Comparison of ENCODE assay signal across 17 cellular contexts in the genomic region with DNA sequence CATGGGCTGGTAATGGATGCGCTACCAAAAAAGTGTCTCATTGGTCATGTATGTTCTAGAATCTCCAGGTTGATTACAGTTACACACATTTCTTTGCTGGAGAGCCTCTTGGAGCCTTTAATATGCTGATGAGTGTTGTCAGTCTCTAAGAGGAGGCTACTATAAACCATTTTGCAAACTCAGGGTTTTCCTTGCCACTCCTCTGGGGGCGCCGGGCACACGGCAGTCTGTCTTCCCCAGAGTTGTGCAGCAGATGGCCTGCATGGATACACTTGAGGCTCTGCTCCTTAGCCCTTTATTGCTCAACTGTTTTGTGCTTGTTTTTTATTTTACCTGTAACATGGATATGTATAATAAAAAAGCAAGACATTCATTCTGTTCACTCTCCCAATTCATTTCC.
DNase-seq lines count a peak whose midpoint lies in the region; ATAC-seq and TF ChIP-seq lines count a peak whose summit lies in the region.
"Had no signal": no experiment of that assay in that cellular context is flagged by ENCODE, and none has a peak within 500 bp of the region (broad histone marks: within the 10 kb centered on the region; RNA-seq: fewer than 3 reads in every experiment).

No MANE protein-coding gene starts in this region.

- H3K27me3 ChIP-seq in WERI-Rb-1 (ENCODE audit: insufficient read depth, low read depth, severe bottlenecking) (no peaks in the 10 kb centered on the region), GM23248 (replicated peaks; ENCODE audit: insufficient read depth) (no peaks in the 10 kb centered on the region)

- no peaks in the 10 kb centered on the region for H3K9me3 Mint-ChIP-seq in activated CD8-positive, alpha-beta memory T cell treated with anti-CD3 and anti-CD28 coated beads, Interleukin-2, amount 10 ng/mL, durations not matched to agents 7 days and 5 days (ENCODE audit: low read depth)

- no peaks in the 10 kb centered on the region for H3K4me1 Mint-ChIP-seq in activated CD8-positive, alpha-beta memory T cell treated with anti-CD3 and anti-CD28 coated beads, Interleukin-2, amount 10 ng/mL, durations not matched to agents 7 days and 5 days

- H3K4me3 Mint-ChIP-seq in activated CD8-positive, alpha-beta memory T cell treated with anti-CD3 and anti-CD28 coated beads, Interleukin-2, amount 10 ng/mL, durations not matched to agents 7 days and 5 days: no peak overlapping the region

- WGBS in GM23248 (ENCODE audit: low coverage in 1 of 2, low lambda C conversion rate in 2 of 2, missing lambda C conversion rate in 2 of 2), 2 experiments: 68 to 70% methylated on average over 4 of the region's 4 CpGs

- ATAC-seq in activated CD8-positive, alpha-beta memory T cell treated with anti-CD3 and anti-CD28 coated beads, Interleukin-2, amount 10 ng/mL, durations not matched to agents 7 days and 5 days: no peak
- ATAC-seq in Right ventricle myocardium superior (ENCODE audit: poor library complexity): no peak
- ATAC-seq: Right ventricle myocardium inferior, SK-N-SH treated with all-trans-retinoic acid at 6 μM for 48 hours had no signal

- no peak overlapping the region for H3K9ac ChIP-seq in GM23248

- H3K27ac ChIP-seq in WERI-Rb-1 (no peak overlapping the region), GM23248 (no peak overlapping the region)
- H3K27ac ChIP-seq: C4-2B, PC-9 had no signal

- intact Hi-C loops in Right ventricle myocardium superior (cut with DNase I): no loop called here

- in situ Hi-C loops in GM23248 (cut with MboI): no loop called here

- CTCF ChIA-PET in activated CD8-positive, alpha-beta memory T cell treated with anti-CD3 and anti-CD28 coated beads, Interleukin-2, amount 10 ng/mL, durations not matched to agents 7 days and 5 days (lab: Charles Lee): no interaction called here

- H3K9me3 ChIP-seq in WERI-Rb-1 (ENCODE audit: severe bottlenecking): peaks cover 3% of the 10 kb centered on the region
- H3K9me3 ChIP-seq in GM23248 (ENCODE audit: low read depth): no peaks in the 10 kb centered on the region

- H3K27ac Mint-ChIP-seq in activated CD8-positive, alpha-beta memory T cell treated with anti-CD3 and anti-CD28 coated beads, Interleukin-2, amount 10 ng/mL, durations not matched to agents 7 days and 5 days: no peak overlapping the region

- no peaks in the 10 kb centered on the region for H3K79me2 ChIP-seq in GM23248 (ENCODE audit: insufficient read depth)

- H3K9me2 ChIP-seq in GM23248 (ENCODE audit: insufficient read depth): no peaks in the 10 kb centered on the region

- H3F3A ChIP-seq in GM23248 (ENCODE audit: insufficient read depth): no peaks in the 10 kb centered on the region

- TF ChIP-seq CTCF in WERI-Rb-1 (IDR thresholded peaks at IDR 0.05; ENCODE audit: low read depth, low read length): peak; percentile 52

- no peaks in the 10 kb centered on the region for H3K4me1 ChIP-seq in GM23248 (ENCODE audit: insufficient read depth)

- DNase-seq in NCI-H2171 treated with DMSO at 0.1 percent for 48 hours (lab: John Stamatoyannopoulos, UW) (peak; percentile 38), NCI-H2171 (lab: John Stamatoyannopoulos, UW) (no peak), NCI-H524 treated with DMSO at 0.1 percent for 48 hours (lab: John Stamatoyannopoulos, UW) (peak; percentile 7), WERI-Rb-1 (peak; percentile 57), GM23248 (no peak), hippocampal formation (lab: John Stamatoyannopoulos, UW) (no peak), Right ventricle myocardium superior (no peak)
- no peak for DNase-seq in activated CD8-positive, alpha-beta memory T cell treated with anti-CD3 and anti-CD28 coated beads, Interleukin-2, amount 10 ng/mL, durations not matched to agents 7 days and 5 days
- DNase-seq: DMS79 treated with DMSO at 0.1 percent for 48 hours; IMR-90; MV-4-11; NCI-H510A treated with DMSO at 0.1 percent for 48 hours; NK-92 treated with Interleukin-12 subunit alpha and Interleukin-12 subunit beta, amount 100 ng/mL, for 24 hours; PC-9 had no signal

- H3K4me3 ChIP-seq in WERI-Rb-1 (ENCODE audit: low read depth, low read length) (no peak overlapping the region), GM23248 (no peak overlapping the region)
- H3K4me3 ChIP-seq: PC-9 had no signal

- H3K36me3 Mint-ChIP-seq in activated CD8-positive, alpha-beta memory T cell treated with anti-CD3 and anti-CD28 coated beads, Interleukin-2, amount 10 ng/mL, durations not matched to agents 7 days and 5 days: no peaks in the 10 kb centered on the region

- no peaks in the 10 kb centered on the region for H3K36me3 ChIP-seq in WERI-Rb-1
- H3K36me3 ChIP-seq in GM23248 (ENCODE audit: low read depth): no peaks in the 10 kb centered on the region

- H3K27me3 Mint-ChIP-seq in activated CD8-positive, alpha-beta memory T cell treated with anti-CD3 and anti-CD28 coated beads, Interleukin-2, amount 10 ng/mL, durations not matched to agents 7 days and 5 days: no peaks in the 10 kb centered on the region

- H4K20me1 ChIP-seq in GM23248 (ENCODE audit: insufficient read depth): no peaks in the 10 kb centered on the region

- no peak overlapping the region for H3K4me2 ChIP-seq in GM23248 (ENCODE audit: unreplicated experiment)
- H3K4me2 ChIP-seq: PC-9 had no signal

- H2AFZ ChIP-seq in GM23248: no peak overlapping the region
- H2AFZ ChIP-seq: PC-9 had no signal

Comparison
In these comparisons a context has a peak if more than half of its experiments do, and no peak if none do; other contexts are left out.
1. DNase-seq: peak in NCI-H2171 treated with DMSO at 0.1 percent for 48 hours (single experiment), NCI-H524 treated with DMSO at 0.1 percent for 48 hours (single experiment) and WERI-Rb-1 (single experiment); none in NCI-H2171 (single experiment), GM23248 (single experiment), hippocampal formation (0 of 2), activated CD8-positive, alpha-beta memory T cell treated with anti-CD3 and anti-CD28 coated beads, Interleukin-2, amount 10 ng/mL, durations not matched to agents 7 days and 5 days (single experiment) and Right ventricle myocardium superior (single experiment).